18 cellular contexts compared by ENCODE assay signal in the genomic region with DNA sequence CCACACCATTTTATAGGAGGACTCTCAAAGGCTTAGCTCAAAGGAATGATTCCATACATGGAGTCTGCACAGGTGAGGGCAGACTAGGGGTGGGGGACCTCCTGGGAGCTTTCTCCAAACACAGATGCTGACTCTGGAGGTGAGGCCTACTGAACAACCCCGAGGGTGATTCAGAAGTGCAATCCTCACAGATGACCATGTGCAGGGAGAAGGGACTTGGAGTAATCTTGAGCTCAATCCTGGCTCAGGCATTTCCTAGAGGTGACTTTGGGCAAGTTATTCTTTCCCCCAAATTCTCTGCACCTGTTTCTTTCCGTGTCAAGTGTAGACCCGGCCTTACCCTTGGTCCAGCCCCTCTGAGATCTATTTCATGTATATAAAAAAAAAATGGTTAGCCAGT.
DNase-seq lines count a peak whose midpoint lies in the region; ATAC-seq and TF ChIP-seq lines count a peak whose summit lies in the region.
"Had no signal": no experiment of that assay in that cellular context is flagged by ENCODE, and none has a peak within 500 bp of the region (broad histone marks: within the 10 kb centered on the region; RNA-seq: fewer than 3 reads in every experiment).

No MANE protein-coding gene starts in this region.

- H3K36me3 ChIP-seq in BLaER1, result no peaks in the 10 kb centered on the region; the same call in 1 of the 2 replicates
- H3K36me3 ChIP-seq in GM23248 (ENCODE audit: low read depth), result no peaks in the 10 kb centered on the region
- no peaks in the 10 kb centered on the region for H3K36me3 ChIP-seq in RWPE2 (ENCODE audit: low read depth)
- H3K36me3 ChIP-seq in CD8-positive, alpha-beta memory T cell (ENCODE audit: insufficient read depth, low read length), result no peaks in the 10 kb centered on the region

- 88 to 91% methylated on average over 3 of the region's 3 CpGs for WGBS in GM23248 (ENCODE audit: low coverage in 1 of 2, low lambda C conversion rate in 2 of 2, missing lambda C conversion rate in 2 of 2), 2 experiments

- H3K79me2 ChIP-seq in GM23248 (ENCODE audit: insufficient read depth), result no peaks in the 10 kb centered on the region

- no peaks in the 10 kb centered on the region for H3K9me2 ChIP-seq in GM23248 (ENCODE audit: insufficient read depth)

- H3K27me3 ChIP-seq in BLaER1 (no peaks in the 10 kb centered on the region), GM23248 (replicated peaks; ENCODE audit: insufficient read depth) (no peaks in the 10 kb centered on the region), RWPE2 (ENCODE audit: insufficient read depth, poor library complexity, severe bottlenecking) (no peaks in the 10 kb centered on the region), foreskin keratinocyte (no peaks in the 10 kb centered on the region)
- no peaks in the 10 kb centered on the region for H3K27me3 ChIP-seq in CD8-positive, alpha-beta memory T cell (ENCODE audit: insufficient read depth, low read length, poor library complexity, severe bottlenecking)

- H3K4me3 Mint-ChIP-seq in CD8-positive, alpha-beta memory T cell, result no peak overlapping the region
- H3K4me3 Mint-ChIP-seq: CD14-positive monocyte; T-helper 1 cell treated with Interleukin-12 subunit alpha and Interleukin-12 subunit beta and Interleukin-4 antibody, amounts not matched to agents 30 μg/mL and 1 μg/mL, for 36 hours had no signal

- POLR2A ChIA-PET in CD8-positive, alpha-beta memory T cell (lab: Charles Lee), result no interaction called here

- no peaks in the 10 kb centered on the region for H3K9me3 Mint-ChIP-seq in CD8-positive, alpha-beta memory T cell
- H3K9me3 Mint-ChIP-seq: T-helper 1 cell treated with Interleukin-12 subunit alpha and Interleukin-12 subunit beta and Interleukin-4 antibody, amounts not matched to agents 30 μg/mL and 1 μg/mL, for 36 hours had no signal

- no peak overlapping the region for H3K27ac Mint-ChIP-seq in CD8-positive, alpha-beta memory T cell
- H3K27ac Mint-ChIP-seq: T-helper 1 cell treated with Interleukin-12 subunit alpha and Interleukin-12 subunit beta and Interleukin-4 antibody, amounts not matched to agents 30 μg/mL and 1 μg/mL, for 36 hours had no signal

- peaks cover 22% of the 10 kb centered on the region for H3K4me1 ChIP-seq in BLaER1
- peaks cover 15% of the 10 kb centered on the region for H3K4me1 ChIP-seq in GM23248 (ENCODE audit: insufficient read depth)
- peaks cover 22% of the 10 kb centered on the region for H3K4me1 ChIP-seq in RWPE2 (ENCODE audit: insufficient read depth, poor library complexity, severe bottlenecking)
- peaks cover 49% of the 10 kb centered on the region for H3K4me1 ChIP-seq in foreskin keratinocyte
- no peaks in the 10 kb centered on the region for H3K4me1 ChIP-seq in CD8-positive, alpha-beta memory T cell (ENCODE audit: insufficient read depth, low read length)

- no peaks in the 10 kb centered on the region for H3K4me1 Mint-ChIP-seq in CD8-positive, alpha-beta memory T cell
- H3K4me1 Mint-ChIP-seq: CD14-positive monocyte had no signal

- CTCF ChIA-PET in CD8-positive, alpha-beta memory T cell (lab: Charles Lee), result interaction anchor here (1.3 kb wide), 1 partner anchor 36 kb away, joined by 3 read pairs; no protein-coding TSS in a partner anchor

- H3K9me3 ChIP-seq in BLaER1 (no peaks in the 10 kb centered on the region), GM23248 (ENCODE audit: low read depth) (no peaks in the 10 kb centered on the region), RWPE2 (ENCODE audit: severe bottlenecking) (no peaks in the 10 kb centered on the region)
- H3K9me3 ChIP-seq in CD8-positive, alpha-beta memory T cell (ENCODE audit: low read length), result no peaks in the 10 kb centered on the region

- DNase-seq in GM23248 (peak; percentile 38), RWPE2 (ENCODE audit: low spot score) (no peak), foreskin keratinocyte (no peak), germinal center (ENCODE audit: low spot score) (no peak)
- DNase-seq in CD8-positive, alpha-beta memory T cell, result no peak
- DNase-seq: AML-193, DND-41, NCI-H1105, NCI-H2029 treated with DMSO at 0.1 percent for 48 hours, NCI-H226, NCI-H510A treated with DMSO at 0.1 percent for 48 hours, NCI-H748 treated with DMSO at 0.1 percent for 48 hours had no signal

- H4K20me1 ChIP-seq in BLaER1 (no peaks in the 10 kb centered on the region), GM23248 (ENCODE audit: insufficient read depth) (no peaks in the 10 kb centered on the region)

- H3K4me3 ChIP-seq in BLaER1, result no peak overlapping the region
- no peak overlapping the region for H3K4me3 ChIP-seq in GM23248
- H3K4me3 ChIP-seq in RWPE2 (ENCODE audit: severe bottlenecking), result no peak overlapping the region
- no peak overlapping the region for H3K4me3 ChIP-seq in CD8-positive, alpha-beta memory T cell (ENCODE audit: low read length)

- ATAC-seq in RWPE2 (ENCODE audit: low read depth) (no peak), foreskin keratinocyte (no peak), GM21528 (IDR thresholded peaks at IDR 0.05; ENCODE audit: low FRiP score, unreplicated experiment) (no peak)

- H3K27me3 Mint-ChIP-seq in CD8-positive, alpha-beta memory T cell, result no peaks in the 10 kb centered on the region

- H3K27ac ChIP-seq in BLaER1 (no peak overlapping the region), GM23248 (peak overlapping the region; percentile 52), RWPE2 (ENCODE audit: poor library complexity, severe bottlenecking) (peak overlapping the region; percentile 47), foreskin keratinocyte (peak overlapping the region; percentile 74)
- H3K27ac ChIP-seq in CD8-positive, alpha-beta memory T cell (ENCODE audit: low read depth, low read length), result no peak overlapping the region
- H3K27ac ChIP-seq: HL-60, KMS-11 had no signal

- H3K9ac ChIP-seq in BLaER1 (no peak overlapping the region), GM23248 (no peak overlapping the region)
- H3K9ac ChIP-seq: KMS-11 had no signal

- H3K4me2 ChIP-seq in BLaER1 (peak overlapping the region; percentile 50), GM23248 (ENCODE audit: unreplicated experiment) (peak overlapping the region; percentile 20)
- H3K4me2 ChIP-seq: KMS-11 had no signal

- H3K36me3 Mint-ChIP-seq in CD8-positive, alpha-beta memory T cell, result peaks cover 0 to 8% (median 3%) of the 10 kb centered on the region in 3 donors

- TF ChIP-seq CTCF in RWPE2 (IDR thresholded peaks at IDR 0.05; ENCODE audit: poor library complexity, severe bottlenecking), result no peak
- no peak for TF ChIP-seq CTCF in foreskin keratinocyte (conservative IDR thresholded peaks at IDR 0.05)

- in situ Hi-C loops in GM23248 (cut with MboI), result no loop called here

- peaks cover 18% of the 10 kb centered on the region for H3F3A ChIP-seq in GM23248 (ENCODE audit: insufficient read depth)

- H2AFZ ChIP-seq in GM23248, result no peak overlapping the region

Comparison
In these comparisons a context has a peak if more than half of its experiments do, and no peak if none do; other contexts are left out.
1. H3K27ac ChIP-seq: peak in GM23248 (single experiment), RWPE2 (single experiment) and foreskin keratinocyte (single experiment); none in BLaER1 (single experiment) and CD8-positive, alpha-beta memory T cell (single experiment).